In genomic region chr9:87793292-87793691, GRCh38 we compare ENCODE assay signal across 1 cellular context.
TF ChIP-seq lines count a peak whose summit lies in the region.

No MANE protein-coding gene starts in this region.

TF ChIP-seq in HepG2, 621 proteins besides CTCF, POLR2A, EP300 and RAD21 (continued from another document):
- TF ChIP-seq TIGD3 (CRISPR knock-in tag; IDR thresholded peaks at IDR 0.05; ENCODE audit: borderline replicate concordance) (no peak), DR1 (CRISPR knock-in tag; IDR thresholded peaks at IDR 0.05) (no peak), ZNF33A (CRISPR knock-in tag; IDR thresholded peaks at IDR 0.05; ENCODE audit: borderline replicate concordance) (no peak), PHF5A (CRISPR knock-in tag; IDR thresholded peaks at IDR 0.05; ENCODE audit: low read depth, unreplicated experiment) (no peak), ZNF407 (CRISPR knock-in tag; IDR thresholded peaks at IDR 0.05; ENCODE audit: not compliant biosample characterization) (no peak), ZNF569 (CRISPR knock-in tag; IDR thresholded peaks at IDR 0.05; ENCODE audit: borderline replicate concordance) (no peak), FLYWCH1 (CRISPR knock-in tag; IDR thresholded peaks at IDR 0.05) (no peak), STAT6 (CRISPR knock-in tag; IDR thresholded peaks at IDR 0.05; ENCODE audit: borderline replicate concordance) (no peak), RBAK (CRISPR knock-in tag; IDR thresholded peaks at IDR 0.05) (no peak), PITX1 (CRISPR knock-in tag; IDR thresholded peaks at IDR 0.05) (no peak), BHLHE40 (IDR thresholded peaks at IDR 0.05; ENCODE audit: low read length) (no peak), REST (IDR thresholded peaks at IDR 0.05; ENCODE audit: borderline replicate concordance in 1 of 2, low read depth in 1 of 2, low read length in 2 of 2) (no peak), KDM5A (IDR thresholded peaks at IDR 0.05; ENCODE audit: borderline replicate concordance, low read length) (no peak), ZNF772 (CRISPR knock-in tag; IDR thresholded peaks at IDR 0.05) (no peak), SRSF4 (IDR thresholded peaks at IDR 0.05; ENCODE audit: low read depth, low read length, poor library complexity, severe bottlenecking) (no peak), ZNF552 (CRISPR knock-in tag; IDR thresholded peaks at IDR 0.05; ENCODE audit: borderline replicate concordance) (no peak), MXD4 (CRISPR knock-in tag; IDR thresholded peaks at IDR 0.05) (no peak), ZGPAT (CRISPR knock-in tag; IDR thresholded peaks at IDR 0.05) (peak; percentile 34; the same call in 1 of the 2 replicates), RARG (CRISPR knock-in tag; IDR thresholded peaks at IDR 0.05; ENCODE audit: low read depth) (no peak), ZNF550 (CRISPR knock-in tag; IDR thresholded peaks at IDR 0.05; ENCODE audit: borderline replicate concordance) (no peak), SNRNP70 (IDR thresholded peaks at IDR 0.05; ENCODE audit: low read depth, low read length) (no peak), FUBP1 (CRISPR knock-in tag; IDR thresholded peaks at IDR 0.05; ENCODE audit: borderline replicate concordance) (no peak), ZMYM4 (CRISPR knock-in tag; IDR thresholded peaks at IDR 0.05) (peak; percentile 30; the same call in 1 of the 2 replicates), MLX (CRISPR knock-in tag; IDR thresholded peaks at IDR 0.05) (no peak), ZMYM2 (CRISPR knock-in tag; IDR thresholded peaks at IDR 0.05) (no peak), ZNF775 (CRISPR knock-in tag; IDR thresholded peaks at IDR 0.05; ENCODE audit: borderline replicate concordance) (no peak), ZNF263 (CRISPR knock-in tag; IDR thresholded peaks at IDR 0.05) (no peak), GRHL1 (CRISPR knock-in tag; conservative IDR thresholded peaks at IDR 0.05) (no peak), ZNF234 (CRISPR knock-in tag; conservative IDR thresholded peaks at IDR 0.05) (no peak), ZNF674 (CRISPR knock-in tag; IDR thresholded peaks at IDR 0.05; ENCODE audit: low read depth) (no peak), HDAC6 (IDR thresholded peaks at IDR 0.05; ENCODE audit: low read depth, low read length) (no peak), NBN (conservative IDR thresholded peaks at IDR 0.05) (no peak), TEAD3 (CRISPR knock-in tag; optimal IDR thresholded peaks at IDR 0.05; ENCODE audit: borderline replicate concordance) (peak; percentile 64), ETV5 (CRISPR knock-in tag; IDR thresholded peaks at IDR 0.05; ENCODE audit: borderline replicate concordance) (no peak), RFX1 (IDR thresholded peaks at IDR 0.05) (no peak), ZNF230 (CRISPR knock-in tag; IDR thresholded peaks at IDR 0.05) (no peak)
